In genomic region chr6:17984399-17984798, GRCh38 we compare ENCODE assay signal across 12 cellular contexts. TPM values are rescaled to one million over a fixed set of nuclear protein-coding genes. Genes with fewer than 3 reads are reported as not detected.
DNase-seq lines count a peak whose midpoint lies in the region; ATAC-seq, FAIRE-seq and TF ChIP-seq lines count a peak whose summit lies in the region.
"Had no signal": no experiment of that assay in that cellular context is flagged by ENCODE, and none has a peak within 500 bp of the region (broad histone marks: within the 10 kb centered on the region; RNA-seq: fewer than 3 reads in every experiment).

No MANE protein-coding gene starts in this region.

- no peak overlapping the region for H2AFZ ChIP-seq in astrocyte (ENCODE audit: low read depth, low read length)

- H3K27me3 ChIP-seq in astrocyte (ENCODE audit: insufficient read depth, low read length) = no peaks in the 10 kb centered on the region
- H3K27me3 ChIP-seq in gastroesophageal sphincter = no peaks in the 10 kb centered on the region
- H3K27me3 ChIP-seq in gastrocnemius medialis = no peaks in the 10 kb centered on the region

- 6 to 15% methylated on average over 1 of the region's 1 CpG for WGBS in gastroesophageal sphincter (ENCODE audit: low coverage in 1 of 2), 2 donors

- no peak for FAIRE-seq in astrocyte (lab: Jason Lieb, UNC)
- FAIRE-seq: endometrium had no signal

- H3K79me2 ChIP-seq in astrocyte (ENCODE audit: insufficient read depth, low read length) = peaks cover 64% of the 10 kb centered on the region

- DNase-seq in Calu3 (no peak), astrocyte (ENCODE audit: low read depth) (no peak), gastrocnemius medialis (no peak), HUDEP-2 (lab: John Stamatoyannopoulos, UW; ENCODE audit: unreplicated experiment in 76 of 76) (no peak), iPS-NIHi7 (ENCODE audit: extremely low spot score) (no peak), natural killer cell (no peak)
- DNase-seq: activated naive CD8-positive, alpha-beta T cell treated with anti-CD3 and anti-CD28 coated beads, Interleukin-2, amount 50 U/mL, for 24 hours; naive thymus-derived CD8-positive, alpha-beta T cell; stimulated activated CD4-positive, alpha-beta T cell treated with anti-CD3 and anti-CD28 coated beads, Interleukin-15, amount 100 ng/mL, for 24 hours had no signal

- CTCF ChIA-PET in Calu3 (lab: Charles Lee) = no interaction called here

- TF ChIP-seq CTCF in Calu3 (IDR thresholded peaks at IDR 0.05; ENCODE audit: unreplicated experiment) (no peak), astrocyte (IDR thresholded peaks at IDR 0.05; ENCODE audit: insufficient read depth, low read depth, low read length) (no peak), gastroesophageal sphincter (IDR thresholded peaks at IDR 0.05) (no peak), gastrocnemius medialis (IDR thresholded peaks at IDR 0.05 in 4 of 5, conservative IDR thresholded peaks at IDR 0.05 in 1 of 5) (no peak), natural killer cell (IDR thresholded peaks at IDR 0.05) (no peak)

- H3K4me3 Mint-ChIP-seq in Calu3 (ENCODE audit: low read depth, unreplicated experiment) (peak overlapping the region; percentile 69), astrocyte (ENCODE audit: unreplicated experiment) (peak overlapping the region; percentile 28), natural killer cell (no peak overlapping the region)
- H3K4me3 Mint-ChIP-seq: activated naive CD8-positive, alpha-beta T cell treated with anti-CD3 and anti-CD28 coated beads, Interleukin-2, amount 50 U/mL, for 24 hours had no signal

- peaks cover 38% of the 10 kb centered on the region for H3K4me1 ChIP-seq in astrocyte (ENCODE audit: insufficient read depth, low read length)
- H3K4me1 ChIP-seq in gastroesophageal sphincter = peaks cover 0 to 77% (median 3%) of the 10 kb centered on the region in 3 donors
- H3K4me1 ChIP-seq in gastrocnemius medialis = peaks cover 49 to 56% of the 10 kb centered on the region in 2 donors

- no TSS peak for BruUV-seq in Calu3 (replicated peaks; lab: Mats Ljungman, UMichigan)

- H3K36me3 ChIP-seq in astrocyte (ENCODE audit: insufficient read depth, low read length) (no peaks in the 10 kb centered on the region), gastroesophageal sphincter (no peaks in the 10 kb centered on the region), gastrocnemius medialis (no peaks in the 10 kb centered on the region)

- no peaks in the 10 kb centered on the region for H3K27me3 Mint-ChIP-seq in Calu3 (ENCODE audit: unreplicated experiment)
- H3K27me3 Mint-ChIP-seq in astrocyte (ENCODE audit: low read depth, unreplicated experiment) = no peaks in the 10 kb centered on the region
- H3K27me3 Mint-ChIP-seq in natural killer cell (ENCODE audit: low read depth in 2 of 2) = no peaks in the 10 kb centered on the region

- H3K9me3 Mint-ChIP-seq in Calu3 (ENCODE audit: low read depth, unreplicated experiment) (no peaks in the 10 kb centered on the region), astrocyte (ENCODE audit: unreplicated experiment) (no peaks in the 10 kb centered on the region), natural killer cell (no peaks in the 10 kb centered on the region)
- H3K9me3 Mint-ChIP-seq: activated naive CD8-positive, alpha-beta T cell treated with anti-CD3 and anti-CD28 coated beads, Interleukin-2, amount 50 U/mL, for 24 hours had no signal

- H3K4me2 ChIP-seq in astrocyte (ENCODE audit: low read length) = peak overlapping the region; percentile 85

- no peak overlapping the region for H3K9ac ChIP-seq in astrocyte (ENCODE audit: low read length)

- intact Hi-C loops in Calu3 (cut with micrococcal nuclease; ENCODE audit: unreplicated experiment) = loop anchor here (10.0 kb wide), 2 partner anchors 120 to 140 kb away; partner anchors contain the start of gene NHLRC1
- intact Hi-C loops in gastrocnemius medialis (cut with DNase I; ENCODE audit: low total_unique reads) = loop anchor here (10.0 kb wide), 1 partner anchor 170 kb away; the partner anchor contains the start of genes KDM1B and TPMT
- intact Hi-C loops in natural killer cell (cut with micrococcal nuclease) = loop anchor here (10.0 kb wide), 2 partner anchors 170 to 280 kb away; partner anchors contain the start of genes KDM1B, NUP153 and TPMT

- no peak for TF ChIP-seq POLR2A in gastroesophageal sphincter (IDR thresholded peaks at IDR 0.05)
- no peak for TF ChIP-seq POLR2A in gastrocnemius medialis (IDR thresholded peaks at IDR 0.05)

- H3K4me1 Mint-ChIP-seq in Calu3 (ENCODE audit: low read depth, unreplicated experiment) = peaks cover 33% of the 10 kb centered on the region
- H3K4me1 Mint-ChIP-seq in astrocyte (ENCODE audit: low read depth, unreplicated experiment) = peaks cover 27% of the 10 kb centered on the region
- peaks cover 23 to 44% of the 10 kb centered on the region in 2 donors for H3K4me1 Mint-ChIP-seq in natural killer cell

- H3K27ac ChIP-seq in astrocyte (ENCODE audit: low read depth, low read length) (no peak overlapping the region), gastroesophageal sphincter (peak overlapping the region in 2 of 4 donors; percentile 97 to 99), gastrocnemius medialis (peak overlapping the region; percentile 80 to 97 (median 87))

- in situ Hi-C loops in gastrocnemius medialis (cut with MboI; ENCODE audit: low sequenced_read_pairs in 4 of 4) = loop anchor here in 3 of 4 donors (10.0 to 25.0 kb wide), 2 partner anchors 120 to 122 kb away; no protein-coding TSS in a partner anchor

- H3K4me3 ChIP-seq in astrocyte (ENCODE audit: insufficient read depth, low read depth, low read length) (no peak overlapping the region), gastroesophageal sphincter (peak overlapping the region; percentile 87 to 94), gastrocnemius medialis (peak overlapping the region; percentile 60 to 91 (median 72))

- H3K36me3 Mint-ChIP-seq in Calu3 (ENCODE audit: insufficient read depth, unreplicated experiment) (peaks cover 19% of the 10 kb centered on the region), astrocyte (ENCODE audit: low read depth, unreplicated experiment) (peaks cover 3% of the 10 kb centered on the region), natural killer cell (no peaks in the 10 kb centered on the region)

- H4K20me1 ChIP-seq in astrocyte (ENCODE audit: insufficient read depth, low read length) = peaks cover 27% of the 10 kb centered on the region

- H3K27ac Mint-ChIP-seq in Calu3 (ENCODE audit: unreplicated experiment) (no peak overlapping the region), astrocyte (ENCODE audit: unreplicated experiment) (no peak overlapping the region), natural killer cell (peak overlapping the region in 1 of 2 donors; percentile 51)
- H3K27ac Mint-ChIP-seq: activated naive CD8-positive, alpha-beta T cell treated with anti-CD3 and anti-CD28 coated beads, Interleukin-2, amount 50 U/mL, for 24 hours; naive thymus-derived CD8-positive, alpha-beta T cell had no signal

- ATAC-seq in gastroesophageal sphincter (no peak), gastrocnemius medialis (no peak), HG02763 (IDR thresholded peaks at IDR 0.05; ENCODE audit: unreplicated experiment) (no peak), natural killer cell (no peak)
- ATAC-seq: activated naive CD8-positive, alpha-beta T cell treated with anti-CD3 and anti-CD28 coated beads, Interleukin-2, amount 50 U/mL, for 24 hours; naive thymus-derived CD8-positive, alpha-beta T cell had no signal

- TF ChIP-seq EP300 in gastroesophageal sphincter (IDR thresholded peaks at IDR 0.05) = no peak

- H3K9me3 ChIP-seq in astrocyte (ENCODE audit: insufficient read depth, low read depth, low read length) (no peaks in the 10 kb centered on the region), gastroesophageal sphincter (no peaks in the 10 kb centered on the region), gastrocnemius medialis (no peaks in the 10 kb centered on the region)

RNA-seq across cellular contexts. Expression of gene KIF13A, which starts 3.0 kb away (rescaled TPM):
- total RNA-seq in Calu3 (2022) (14.1 and 14.4 TPM in 2 replicates), astrocyte (38.1 and 38.4 TPM in 2 replicates), gastroesophageal sphincter (10 to 100 TPM; 67.7 to 98.9 (median 84.1) TPM), gastrocnemius medialis (10 to 100 TPM; 47.4 to 72.9 (median 63.8) TPM), natural killer cell (10 to 100 TPM; 15.0 to 26.4 (median 19.5) TPM)
